In the genomic region with DNA sequence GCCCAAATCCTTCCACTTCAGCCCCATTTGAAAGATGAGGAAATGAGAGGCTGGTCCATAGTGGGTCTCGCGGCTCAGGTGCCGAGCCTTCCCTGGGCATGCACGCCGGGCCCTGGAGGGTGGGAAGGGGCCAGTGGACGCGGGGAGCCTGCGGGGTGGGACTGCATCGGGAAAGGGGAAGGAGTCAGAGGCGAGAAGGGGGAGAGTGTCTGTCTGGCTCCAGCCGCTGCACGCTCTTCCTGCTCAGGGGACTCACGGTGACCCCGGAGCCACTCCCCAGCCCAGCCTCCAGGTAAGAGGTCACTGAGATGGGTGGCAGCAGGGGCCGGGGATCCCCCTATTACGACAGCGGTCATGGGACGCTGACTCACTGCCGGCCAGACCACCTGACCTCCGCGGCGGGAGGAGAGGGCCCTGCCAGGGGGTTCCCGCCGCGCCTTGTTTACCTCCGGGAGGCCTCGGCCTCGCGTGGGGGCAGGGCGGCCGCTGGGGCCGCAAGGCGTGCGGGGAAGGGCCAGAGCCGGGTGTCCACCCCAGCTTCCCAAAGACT, we compare ENCODE assay signal across 8 cellular contexts. TPM values are rescaled to one million over a fixed set of nuclear protein-coding genes. Genes with fewer than 3 reads are reported as not detected.
DNase-seq lines count a peak whose midpoint lies in the region; ATAC-seq and TF ChIP-seq lines count a peak whose summit lies in the region.

No MANE protein-coding gene starts in this region.

- H3K9ac ChIP-seq in parathyroid adenoma = no peak overlapping the region

- DNase-seq in DMS79 (lab: John Stamatoyannopoulos, UW) = peak; percentile 59
- peak; percentile 96 for DNase-seq in HT1080 (ENCODE audit: low read depth)
- DNase-seq in SKM-1 (lab: John Stamatoyannopoulos, UW; ENCODE audit: unreplicated experiment) = peak; percentile 84
- peak; percentile 54 for DNase-seq in activated naive CD8-positive, alpha-beta T cell treated with anti-CD3 and anti-CD28 coated beads, Interleukin-2, amount 50 U/mL, for 16 hours (ENCODE audit: low read depth, low spot score)
- peak; percentile 96 for DNase-seq in Right ventricle myocardium superior
- DNase-seq in tibial nerve (ENCODE audit: low spot score in 2 of 2) = peak; percentile 91 to 94

- H3K4me1 ChIP-seq in parathyroid adenoma (peaks cover 31% of the 10 kb centered on the region), tibial nerve (peaks cover 0 to 59% (median 50%) of the 10 kb centered on the region in 4 donors)

- H3K9me3 ChIP-seq in parathyroid adenoma (ENCODE audit: control insufficient read depth, low read length) (no peaks in the 10 kb centered on the region), tibial nerve (no peaks in the 10 kb centered on the region)

- H3K27me3 ChIP-seq in parathyroid adenoma (ENCODE audit: control insufficient read depth, insufficient read depth, low read length) (no peaks in the 10 kb centered on the region), tibial nerve (no peaks in the 10 kb centered on the region)

- H3K4me2 ChIP-seq in parathyroid adenoma (ENCODE audit: low read length) = peak overlapping the region; percentile 79

- intact Hi-C loops in Right ventricle myocardium superior (cut with DNase I) = no loop called here

- no peaks in the 10 kb centered on the region for H3K36me3 ChIP-seq in parathyroid adenoma (ENCODE audit: control insufficient read depth, insufficient read depth, low read length)
- H3K36me3 ChIP-seq in tibial nerve = peaks cover 4 to 33% (median 4%) of the 10 kb centered on the region in 3 donors

- TF ChIP-seq EP300 in tibial nerve (IDR thresholded peaks at IDR 0.05) = peak; percentile 99 to 100

- H3K27ac ChIP-seq in parathyroid adenoma (peak overlapping the region; percentile 96), tibial nerve (peak overlapping the region; percentile 95 to 100 (median 98))

- WGBS in tibial nerve, 2 donors = 1% methylated on average over 28 to 31 of the region's 35 CpGs

- no peak for TF ChIP-seq CTCF in parathyroid adenoma (IDR thresholded peaks at IDR 0.05)
- peak in 2 of 5 experiments; percentile 16 to 51 for TF ChIP-seq CTCF in tibial nerve (IDR thresholded peaks at IDR 0.05)

- H3K4me3 ChIP-seq in parathyroid adenoma (ENCODE audit: low read depth, low read length) (peak overlapping the region; percentile 74), tibial nerve (peak overlapping the region; percentile 80 to 88 (median 86))

- TF ChIP-seq POLR2A in tibial nerve (IDR thresholded peaks at IDR 0.05) = peak; percentile 34 to 75

- peaks cover 17% of the 10 kb centered on the region for H3K79me2 ChIP-seq in parathyroid adenoma

- peak overlapping the region; percentile 90 for H2AFZ ChIP-seq in parathyroid adenoma

- ATAC-seq in GM21390 (IDR thresholded peaks at IDR 0.05; ENCODE audit: unreplicated experiment) = peak; percentile 54
- ATAC-seq in Right ventricle myocardium superior (ENCODE audit: poor library complexity) = peak; percentile 73

RNA-seq across cellular contexts. Expression of a gene that starts 1.9 kb away (rescaled TPM):
- 881 and 984 TPM in 2 replicates for total RNA-seq in HT1080 (2014; rRNA removed; shearing (Covaris generic))
- polyA plus RNA-seq in HT1080 (2015; cell fraction: cytosol; rRNA removed) = 185 and 187 TPM in 2 replicates
- polyA plus RNA-seq in HT1080 (2015; cell fraction: nucleus; rRNA removed) = 318 and 351 TPM in 2 replicates
- 437 TPM for total RNA-seq in Right ventricle myocardium superior
- 100 to 1,000 TPM; 408 to 463 (median 452) TPM for total RNA-seq in tibial nerve

RNA-seq across cellular contexts. Expression of a gene that starts 12.2 kb away (rescaled TPM):
- 185 and 198 TPM in 2 replicates for total RNA-seq in HT1080 (2014; rRNA removed; shearing (Covaris generic))
- polyA plus RNA-seq in HT1080 (2015; cell fraction: cytosol; rRNA removed) = 187 and 190 TPM in 2 replicates
- polyA plus RNA-seq in HT1080 (2015; cell fraction: nucleus; rRNA removed) = 164 and 177 TPM in 2 replicates
- total RNA-seq in Right ventricle myocardium superior (93.3 TPM), tibial nerve (100 to 1,000 TPM in 1 of 4 donors, 10 to 100 TPM in 3; 52.7 to 153 (median 91.0) TPM)

RNA-seq across cellular contexts. Expression of a gene that starts 25.0 kb away (rescaled TPM):
- total RNA-seq in HT1080 (2014; rRNA removed; shearing (Covaris generic)) = 1.2 TPM in 1 of 2 replicates, not detected in the other
- polyA plus RNA-seq in HT1080 (2015; cell fraction: cytosol; rRNA removed) = 0.61 TPM in 1 of 2 replicates, not detected in the other
- polyA plus RNA-seq in HT1080 (2015; cell fraction: nucleus; rRNA removed) = 0.17 and 1.2 TPM in 2 replicates
- total RNA-seq in Right ventricle myocardium superior = 7.6 TPM
- 10 to 100 TPM in 2 of 4 donors, 1 to 10 TPM in 2; 7.6 to 38.6 (median 18.4) TPM for total RNA-seq in tibial nerve

RNA-seq across cellular contexts. Expression of a gene that starts 39.8 kb away (rescaled TPM):
- 6.9 and 10.1 TPM in 2 replicates for total RNA-seq in HT1080 (2014; rRNA removed; shearing (Covaris generic))
- 7.3 and 7.6 TPM in 2 replicates for polyA plus RNA-seq in HT1080 (2015; cell fraction: cytosol; rRNA removed)
- polyA plus RNA-seq in HT1080 (2015; cell fraction: nucleus; rRNA removed) = 78.1 and 81.1 TPM in 2 replicates
- total RNA-seq in Right ventricle myocardium superior = 12.1 TPM
- 10 to 100 TPM; 48.5 to 82.4 (median 63.2) TPM for total RNA-seq in tibial nerve

Comparison
In these comparisons a context has a peak if more than half of its experiments do, and no peak if none do; other contexts are left out.
1. Peak in every context shown above with its lines: DNase-seq, ATAC-seq, H3K4me3 ChIP-seq and H3K27ac ChIP-seq.